ENCODE assay signal across 10 cellular contexts in genomic region chr22:45503071-45503815, GRCh38. TPM values are rescaled to one million over a fixed set of nuclear protein-coding genes. Genes with fewer than 3 reads are reported as not detected.
DNase-seq lines count a peak whose midpoint lies in the region; ATAC-seq and TF ChIP-seq lines count a peak whose summit lies in the region.
"Had no signal": no experiment of that assay in that cellular context is flagged by ENCODE, and none has a peak within 500 bp of the region (broad histone marks: within the 10 kb centered on the region; RNA-seq: fewer than 3 reads in every experiment).

No MANE protein-coding gene starts in this region.

- intact Hi-C loops in CD8-positive, alpha-beta T cell (cut with DNase I, micrococcal nuclease), result no loop called here

- no peak for TF ChIP-seq CTCF in CD8-positive, alpha-beta T cell (IDR thresholded peaks at IDR 0.05)
- TF ChIP-seq CTCF in fibroblast of the aortic adventitia (IDR thresholded peaks at IDR 0.05; ENCODE audit: insufficient read depth, low read length) (no peak), progenitor cell of endocrine pancreas (IDR thresholded peaks at IDR 0.05; ENCODE audit: unreplicated experiment) (no peak)

- CTCF ChIA-PET in CD8-positive, alpha-beta T cell (lab: Charles Lee), result no interaction called here

- peak overlapping the region; percentile 29 for H3K4me3 Mint-ChIP-seq in CD8-positive, alpha-beta T cell
- H3K4me3 Mint-ChIP-seq in progenitor cell of endocrine pancreas (ENCODE audit: low read depth), result peak overlapping the region; percentile 83

- peaks cover 9% of the 10 kb centered on the region for H3K27me3 ChIP-seq in CD8-positive, alpha-beta T cell (ENCODE audit: insufficient read depth, low read length)

- no peaks in the 10 kb centered on the region for H3K36me3 ChIP-seq in CD8-positive, alpha-beta T cell (ENCODE audit: insufficient read depth, low read length)

- ATAC-seq in CD8-positive, alpha-beta T cell, result no peak
- ATAC-seq in HG03354 (IDR thresholded peaks at IDR 0.05; ENCODE audit: poor library complexity, severe bottlenecking, unreplicated experiment), result no peak

- no peak for DNase-seq in CD8-positive, alpha-beta T cell
- DNase-seq in RPMI8226, result peak; percentile 1
- no peak for DNase-seq in fibroblast of the aortic adventitia (ENCODE audit: low read depth)
- DNase-seq in progenitor cell of endocrine pancreas (ENCODE audit: low spot score, unreplicated experiment), result no peak
- DNase-seq in KBM-7, result no peak
- DNase-seq in kidney glomerular epithelial cell (lab: John Stamatoyannopoulos, UW), result no peak
- no peak for DNase-seq in activated effector memory CD4-positive, alpha-beta T cell treated with anti-CD3 and anti-CD28 coated beads, Interleukin-2, amount 50 U/mL, for 16 hours
- DNase-seq: dermis blood vessel endothelial cell, T-helper 1 cell had no signal

- peaks cover 45% of the 10 kb centered on the region for H3K27me3 Mint-ChIP-seq in CD8-positive, alpha-beta T cell (ENCODE audit: low read depth)
- H3K27me3 Mint-ChIP-seq in progenitor cell of endocrine pancreas, result peaks cover 2% of the 10 kb centered on the region

- H3K9me3 ChIP-seq in CD8-positive, alpha-beta T cell (ENCODE audit: low read length), result no peaks in the 10 kb centered on the region

- H3K4me1 ChIP-seq in CD8-positive, alpha-beta T cell (ENCODE audit: insufficient read depth, low read length), result no peaks in the 10 kb centered on the region

- peaks cover 3% of the 10 kb centered on the region for H3K4me1 Mint-ChIP-seq in CD8-positive, alpha-beta T cell (ENCODE audit: low read depth)
- H3K4me1 Mint-ChIP-seq in progenitor cell of endocrine pancreas (ENCODE audit: low read depth), result peaks cover 16% of the 10 kb centered on the region

- no peak overlapping the region for H3K27ac Mint-ChIP-seq in CD8-positive, alpha-beta T cell
- peak overlapping the region; percentile 96 for H3K27ac Mint-ChIP-seq in progenitor cell of endocrine pancreas

- no peak overlapping the region for H3K4me3 ChIP-seq in CD8-positive, alpha-beta T cell (ENCODE audit: low read depth, low read length)
- H3K4me3 ChIP-seq in fibroblast of the aortic adventitia (ENCODE audit: low read depth, low read length), result peak overlapping the region; percentile 98

- in situ Hi-C loops in KBM-7 (cut with MboI; ENCODE audit: low pct_unique_long_range_greater_than_20kb, low sequenced_read_pairs), result no loop called here

- no peaks in the 10 kb centered on the region for H3K9me3 Mint-ChIP-seq in CD8-positive, alpha-beta T cell
- H3K9me3 Mint-ChIP-seq in progenitor cell of endocrine pancreas (ENCODE audit: low read depth), result no peaks in the 10 kb centered on the region

- no peak overlapping the region for H3K27ac ChIP-seq in CD8-positive, alpha-beta T cell (ENCODE audit: low read depth, low read length)

- H3K36me3 Mint-ChIP-seq in CD8-positive, alpha-beta T cell, result no peaks in the 10 kb centered on the region
- peaks cover 1% of the 10 kb centered on the region for H3K36me3 Mint-ChIP-seq in progenitor cell of endocrine pancreas (ENCODE audit: insufficient read depth)

- POLR2A ChIA-PET in CD8-positive, alpha-beta T cell (lab: Charles Lee), result no interaction called here

RNA-seq across cellular contexts. Expression of gene FBLN1, which starts 0.6 kb away (rescaled TPM):
- total RNA-seq in CD8-positive, alpha-beta T cell, result not detected
- total RNA-seq in fibroblast of the aortic adventitia (ENCODE audit: low replicate concordance), result 335 and 561 TPM in 2 replicates
- total RNA-seq in progenitor cell of endocrine pancreas, result 257 and 258 TPM in 2 replicates

Comparison
In these comparisons a context has a peak if more than half of its experiments do, and no peak if none do; other contexts are left out.
1. RNA of gene FBLN1, which starts 0.6 kb away (total RNA-seq): 335 to 561 TPM in fibroblast of the aortic adventitia and 257 to 258 TPM in progenitor cell of endocrine pancreas; not detected in CD8-positive, alpha-beta T cell; every median in the first group is over 100 times any median in the second.